In the genomic region with DNA sequence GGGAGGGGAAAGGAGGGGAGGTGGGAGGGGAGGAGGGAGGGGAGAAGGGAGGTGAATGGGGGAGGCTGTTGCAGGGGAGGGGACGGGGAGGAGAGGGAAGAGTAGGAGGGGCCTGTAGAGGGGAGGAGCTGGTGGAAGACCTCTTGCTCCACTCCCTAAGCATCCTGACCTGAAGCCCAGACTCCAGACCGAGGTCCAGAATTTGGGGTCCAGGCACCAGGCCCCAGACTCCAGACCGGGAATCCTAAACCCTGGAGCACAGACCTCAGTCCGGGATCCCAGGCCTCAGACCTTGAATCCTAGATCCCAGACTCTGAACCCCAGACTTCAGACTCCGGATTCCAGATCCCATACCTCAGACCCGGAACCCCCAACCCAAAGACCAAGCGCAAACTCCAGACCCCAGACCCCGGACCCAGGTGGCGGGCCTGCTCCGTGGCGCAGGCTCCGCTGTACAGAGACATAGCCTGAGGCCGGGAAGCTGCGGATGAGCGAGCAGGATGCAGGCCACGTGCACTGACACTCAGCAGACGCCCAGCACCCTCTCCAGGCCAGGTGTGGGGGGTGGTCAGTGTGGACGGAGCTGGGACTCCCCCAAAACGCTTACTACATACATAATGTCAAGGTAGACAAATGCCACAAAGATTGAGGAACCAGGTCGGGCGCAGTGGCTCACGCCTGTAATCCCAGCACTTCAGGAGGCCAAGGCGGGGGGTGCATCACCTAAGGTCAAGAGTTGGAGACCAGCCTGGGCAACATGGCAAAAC, we compare ENCODE assay signal across 1 cellular context.
TF ChIP-seq lines count a peak whose summit lies in the region.

No MANE protein-coding gene starts in this region.

TF ChIP-seq in neural cell, 6 proteins besides CTCF, POLR2A, EP300 and RAD21 (continued from another document):
- TF ChIP-seq, protein P1, sequence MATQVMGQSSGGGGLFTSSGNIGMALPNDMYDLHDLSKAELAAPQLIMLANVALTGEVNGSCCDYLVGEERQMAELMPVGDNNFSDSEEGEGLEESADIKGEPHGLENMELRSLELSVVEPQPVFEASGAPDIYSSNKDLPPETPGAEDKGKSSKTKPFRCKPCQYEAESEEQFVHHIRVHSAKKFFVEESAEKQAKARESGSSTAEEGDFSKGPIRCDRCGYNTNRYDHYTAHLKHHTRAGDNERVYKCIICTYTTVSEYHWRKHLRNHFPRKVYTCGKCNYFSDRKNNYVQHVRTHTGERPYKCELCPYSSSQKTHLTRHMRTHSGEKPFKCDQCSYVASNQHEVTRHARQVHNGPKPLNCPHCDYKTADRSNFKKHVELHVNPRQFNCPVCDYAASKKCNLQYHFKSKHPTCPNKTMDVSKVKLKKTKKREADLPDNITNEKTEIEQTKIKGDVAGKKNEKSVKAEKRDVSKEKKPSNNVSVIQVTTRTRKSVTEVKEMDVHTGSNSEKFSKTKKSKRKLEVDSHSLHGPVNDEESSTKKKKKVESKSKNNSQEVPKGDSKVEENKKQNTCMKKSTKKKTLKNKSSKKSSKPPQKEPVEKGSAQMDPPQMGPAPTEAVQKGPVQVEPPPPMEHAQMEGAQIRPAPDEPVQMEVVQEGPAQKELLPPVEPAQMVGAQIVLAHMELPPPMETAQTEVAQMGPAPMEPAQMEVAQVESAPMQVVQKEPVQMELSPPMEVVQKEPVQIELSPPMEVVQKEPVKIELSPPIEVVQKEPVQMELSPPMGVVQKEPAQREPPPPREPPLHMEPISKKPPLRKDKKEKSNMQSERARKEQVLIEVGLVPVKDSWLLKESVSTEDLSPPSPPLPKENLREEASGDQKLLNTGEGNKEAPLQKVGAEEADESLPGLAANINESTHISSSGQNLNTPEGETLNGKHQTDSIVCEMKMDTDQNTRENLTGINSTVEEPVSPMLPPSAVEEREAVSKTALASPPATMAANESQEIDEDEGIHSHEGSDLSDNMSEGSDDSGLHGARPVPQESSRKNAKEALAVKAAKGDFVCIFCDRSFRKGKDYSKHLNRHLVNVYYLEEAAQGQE (IDR thresholded peaks at IDR 0.05; ENCODE audit: borderline replicate concordance), result no peak
TF ChIP-seq in neural cell: peak in this region for 0.
